In the genomic region with DNA sequence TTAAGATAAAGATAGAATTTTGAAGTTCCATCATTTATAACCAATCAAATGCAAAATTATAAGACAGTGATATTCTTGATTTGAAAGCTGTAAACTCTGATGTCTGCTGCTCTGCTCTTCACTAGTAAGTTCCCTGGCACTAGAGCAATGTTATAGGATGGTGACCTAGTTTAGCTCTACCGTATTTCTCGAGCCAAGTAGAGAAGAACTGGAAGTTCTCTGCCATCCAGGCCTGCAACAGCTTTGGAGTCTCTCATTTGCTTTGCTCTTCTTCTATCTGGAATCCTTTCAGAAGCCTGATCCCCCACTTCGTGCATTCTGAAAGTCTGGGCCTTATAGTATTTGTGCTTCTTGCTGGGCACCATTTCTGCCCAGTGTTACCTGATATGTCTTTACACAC, we compare ENCODE assay signal across 21 cellular contexts.
DNase-seq lines count a peak whose midpoint lies in the region; ATAC-seq, FAIRE-seq and TF ChIP-seq lines count a peak whose summit lies in the region.
"Had no signal": no experiment of that assay in that cellular context is flagged by ENCODE, and none has a peak within 500 bp of the region (broad histone marks: within the 10 kb centered on the region; RNA-seq: fewer than 3 reads in every experiment).

No MANE protein-coding gene starts in this region.

- no peak overlapping the region for H3K4me2 ChIP-seq in parathyroid adenoma (ENCODE audit: low read length)

- DNase-seq in left cardiac atrium (no peak), cardiac septum (ENCODE audit: low spot score) (no peak), esophagus muscularis mucosa (ENCODE audit: extremely low spot score) (no peak), pancreas (no peak)
- DNase-seq: CD4-positive, CD25-positive, alpha-beta regulatory T cell; EL; H9; HFFc6; Karpas-422; MV-4-11; NCI-H1105 treated with DMSO at 0.1 percent for 48 hours; NCI-H2029 treated with DMSO at 0.1 percent for 48 hours; NCI-H2171 treated with DMSO at 0.1 percent for 48 hours; NCI-H446; NCI-H526; OCI-M1; SHP77 had no signal

- H3K27ac ChIP-seq in esophagus muscularis mucosa (replicated peaks in 1 of 4) (peak overlapping the region; percentile 8 to 54 (median 21)), parathyroid adenoma (no peak overlapping the region), pancreas (no peak overlapping the region)

- H3K9me3 ChIP-seq in esophagus muscularis mucosa (no peaks in the 10 kb centered on the region), parathyroid adenoma (ENCODE audit: control insufficient read depth, low read length) (no peaks in the 10 kb centered on the region), pancreas (no peaks in the 10 kb centered on the region)

- H3K79me2 ChIP-seq in parathyroid adenoma: peaks cover 12% of the 10 kb centered on the region

- ATAC-seq in left cardiac atrium (peak; percentile 47 to 65), GM21515 (IDR thresholded peaks at IDR 0.05; ENCODE audit: unreplicated experiment) (no peak), pancreas (no peak), HG02852 (IDR thresholded peaks at IDR 0.05; ENCODE audit: unreplicated experiment) (no peak)

- no peak for TF ChIP-seq POLR2A in esophagus muscularis mucosa (IDR thresholded peaks at IDR 0.05; ENCODE audit: low read depth)

- no peak overlapping the region for H3K9ac ChIP-seq in parathyroid adenoma

- 50% methylated on average over 3 of the region's 3 CpGs for WGBS in esophagus muscularis mucosa
- 64 to 71% methylated on average over 3 of the region's 3 CpGs for WGBS in pancreas, 2 donors

- intact Hi-C loops in left cardiac atrium (cut with DNase I) (loop anchor here in 1 of 2 donors (10.0 kb wide), 1 partner anchor 98 kb away; the partner anchor contains the start of gene PLCB1), cardiac septum (cut with DNase I) (no loop called here), esophagus muscularis mucosa (cut with DNase I) (no loop called here), pancreas (cut with DNase I) (no loop called here)

- no peak overlapping the region for H3K4me3 ChIP-seq in esophagus muscularis mucosa
- no peak overlapping the region for H3K4me3 ChIP-seq in parathyroid adenoma (ENCODE audit: low read depth, low read length)
- H3K4me3 ChIP-seq in pancreas: no peak overlapping the region

- H2AFZ ChIP-seq in parathyroid adenoma: peak overlapping the region; percentile 10

- H3K4me1 ChIP-seq in esophagus muscularis mucosa (peaks cover 6 to 60% (median 51%) of the 10 kb centered on the region in 4 donors), parathyroid adenoma (peaks cover 24% of the 10 kb centered on the region), pancreas (peaks cover 21 to 36% (median 34%) of the 10 kb centered on the region in 3 donors)

- H3K27me3 ChIP-seq in esophagus muscularis mucosa: no peaks in the 10 kb centered on the region
- H3K27me3 ChIP-seq in parathyroid adenoma (ENCODE audit: control insufficient read depth, insufficient read depth, low read length): no peaks in the 10 kb centered on the region
- H3K27me3 ChIP-seq in pancreas: no peaks in the 10 kb centered on the region

- H3K36me3 ChIP-seq in esophagus muscularis mucosa (no peaks in the 10 kb centered on the region), parathyroid adenoma (ENCODE audit: control insufficient read depth, insufficient read depth, low read length) (no peaks in the 10 kb centered on the region), pancreas (no peaks in the 10 kb centered on the region)

- TF ChIP-seq CTCF in esophagus muscularis mucosa (IDR thresholded peaks at IDR 0.05) (no peak), parathyroid adenoma (IDR thresholded peaks at IDR 0.05) (no peak), pancreas (IDR thresholded peaks at IDR 0.05) (no peak)

- no peak for FAIRE-seq in pancreas (lab: Jason Lieb, UNC)
- FAIRE-seq: RCC 7860 had no signal

- TF ChIP-seq EP300 in esophagus muscularis mucosa (IDR thresholded peaks at IDR 0.05): no peak

Comparison
In these comparisons a context has a peak if more than half of its experiments do, and no peak if none do; other contexts are left out.
1. ATAC-seq: peak in left cardiac atrium (2 of 2); none in GM21515 (single experiment), pancreas (0 of 4) and HG02852 (single experiment).
2. H3K27ac ChIP-seq: peak in esophagus muscularis mucosa (4 of 4); none in parathyroid adenoma (single experiment) and pancreas (0 of 4).